8 cellular contexts compared by ENCODE assay signal in genomic region chr3:141737828-141738635, GRCh38.
DNase-seq lines count a peak whose midpoint lies in the region; ATAC-seq lines count a peak whose summit lies in the region.

RNF7 (plus strand) TSS chr3:141738298; CDS start chr3:141738342, 44 bp downstream.

- H3K27ac Mint-ChIP-seq in central memory CD8-positive, alpha-beta T cell (ENCODE audit: low read depth): peak within 1 kb of the TSS; percentile 98

- peak within 1 kb of the TSS; percentile 97 for H3K4me3 Mint-ChIP-seq in central memory CD8-positive, alpha-beta T cell

- DNase-seq in AML-193 (lab: John Stamatoyannopoulos, UW) (peak; percentile 96 to 97), NCI-H446 (lab: John Stamatoyannopoulos, UW) (peak; percentile 95 to 99), islet precursor cell (peak; percentile 98)
- peak; percentile 94 for DNase-seq in activated CD4-positive, CD25-positive, alpha-beta regulatory T cell treated with anti-CD3 and anti-CD28 coated beads, Interleukin-2, amount 50 U/mL, for 16 hours (ENCODE audit: low read depth, low spot score)
- peak; percentile 93 to 97 for DNase-seq in central memory CD8-positive, alpha-beta T cell (ENCODE audit: low spot score in 2 of 2)
- peak; percentile 92 to 96 (median 95) for DNase-seq in stimulated activated CD4-positive, alpha-beta T cell treated with anti-CD3 and anti-CD28 coated beads, Interleukin-12 subunit alpha, Interleukin-12 subunit beta, amount 100 ng/mL, for 48 hours (ENCODE audit: low read depth in 2 of 3, low spot score in 1 of 3)

- no peaks in the 10 kb centered on the region for H3K27me3 Mint-ChIP-seq in central memory CD8-positive, alpha-beta T cell

- H3K4me1 Mint-ChIP-seq in central memory CD8-positive, alpha-beta T cell: peaks cover 27% of the 10 kb centered on the region

- no peaks in the 10 kb centered on the region for H3K9me3 Mint-ChIP-seq in central memory CD8-positive, alpha-beta T cell

- ATAC-seq in GM19035 (IDR thresholded peaks at IDR 0.05; ENCODE audit: unreplicated experiment) (peak; percentile 90), HG03354 (IDR thresholded peaks at IDR 0.05; ENCODE audit: poor library complexity, severe bottlenecking, unreplicated experiment) (peak; percentile 93)
- ATAC-seq in central memory CD8-positive, alpha-beta T cell (replicated peaks; ENCODE audit: extremely low read depth, poor library complexity, severe bottlenecking): peak; percentile 93

- peaks cover 20% of the 10 kb centered on the region for H3K36me3 Mint-ChIP-seq in central memory CD8-positive, alpha-beta T cell (ENCODE audit: insufficient read depth)

Comparison
In these comparisons a context has a peak if more than half of its experiments do, and no peak if none do; other contexts are left out.
1. Peak in every context shown above with its lines: DNase-seq and ATAC-seq.